In the genomic region with DNA sequence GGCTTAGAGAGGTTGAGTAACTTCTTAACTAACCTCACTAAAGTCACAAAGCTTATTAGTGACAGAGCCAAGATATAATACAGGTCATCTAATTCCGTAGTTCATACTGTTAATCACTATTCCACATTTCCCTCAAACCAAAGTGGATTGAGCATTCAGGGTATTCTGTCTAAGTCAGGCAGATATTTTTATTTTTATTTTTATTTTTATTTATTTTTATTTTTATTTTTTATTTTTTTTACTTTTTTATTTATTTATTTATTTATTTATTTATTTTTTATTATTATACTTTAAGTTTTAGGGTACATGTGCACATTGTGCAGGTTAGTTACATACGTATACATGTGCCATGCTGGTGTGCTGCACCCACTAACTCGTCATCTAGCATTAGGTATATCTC, we compare ENCODE assay signal across 2 cellular contexts. TPM values are rescaled to one million over a fixed set of nuclear protein-coding genes. Genes with fewer than 3 reads are reported as not detected.
"Had no signal": no experiment of that assay in that cellular context is flagged by ENCODE, and none has a peak within 500 bp of the region (broad histone marks: within the 10 kb centered on the region; RNA-seq: fewer than 3 reads in every experiment).

No MANE protein-coding gene starts in this region.

RNA-seq across cellular contexts. Expression of a gene that starts 48.8 kb away (rescaled TPM):
- total RNA-seq: G401, GM12878 had no signal
- polyA plus RNA-seq: GM12878 had no signal
